Comparison of ENCODE assay signal across 8 cellular contexts in the genomic region with DNA sequence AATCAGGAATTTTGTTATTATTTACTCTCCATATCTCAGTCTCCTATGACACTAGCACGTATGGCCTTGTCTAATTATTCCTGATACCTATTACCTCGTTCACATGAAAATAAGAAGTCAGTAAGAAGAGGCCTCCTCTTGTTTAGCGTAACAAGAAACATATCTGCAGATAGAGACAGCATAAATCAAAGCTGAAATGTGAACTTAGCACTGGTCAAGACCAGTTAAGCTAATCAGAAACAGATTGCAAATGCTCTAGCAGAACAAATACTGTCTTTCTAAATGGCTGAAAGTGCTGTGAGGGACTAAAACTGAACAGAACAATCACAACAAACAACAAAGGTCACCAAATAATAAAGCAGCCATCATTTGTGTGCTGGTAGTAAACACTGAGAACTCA.
DNase-seq lines count a peak whose midpoint lies in the region; ATAC-seq and TF ChIP-seq lines count a peak whose summit lies in the region.
"Not testable (repeated sequence)": the region's sequence is repeated elsewhere in the genome, so short reads cannot be mapped to it uniquely, and the experiment has no call there.

No MANE protein-coding gene starts in this region.

- H3K36me3 ChIP-seq in OCI-LY1 (ENCODE audit: insufficient read depth, low read length) = not testable (repeated sequence)

- H4K20me1 ChIP-seq in OCI-LY1 (ENCODE audit: insufficient read depth, low read length) = not testable (repeated sequence)

- DNase-seq in AG08395 (ENCODE audit: low spot score) (peak; percentile 1), HFF-Myc (ENCODE audit: extremely low read depth, low read depth) (peak; percentile 11), fibroblast of gingiva (ENCODE audit: low read depth) (peak; percentile 60)
- DNase-seq in WTC11 (ENCODE audit: low spot score); MCF 10A (ENCODE audit: unreplicated experiment); immature natural killer cell; osteocyte (ENCODE audit: extremely low spot score, unreplicated experiment): not testable (repeated sequence)

- peak overlapping the region; percentile 78 for H3K27ac Mint-ChIP-seq in WTC11
- peak overlapping the region; percentile 70 for H3K27ac Mint-ChIP-seq in MCF 10A (ENCODE audit: low read depth, unreplicated experiment)
- H3K27ac Mint-ChIP-seq in immature natural killer cell = peak overlapping the region in 5 of 6 donors; percentile 17 to 71 (median 51)
- peak overlapping the region; percentile 72 for H3K27ac Mint-ChIP-seq in osteocyte (ENCODE audit: unreplicated experiment)

- not testable (repeated sequence) for H3K27me3 Mint-ChIP-seq in WTC11 (ENCODE audit: low read depth); MCF 10A (ENCODE audit: insufficient read depth, unreplicated experiment); immature natural killer cell (ENCODE audit: low read depth in 3 of 3); osteocyte (ENCODE audit: unreplicated experiment)

- not testable (repeated sequence) for H2AFZ ChIP-seq in OCI-LY1 (ENCODE audit: low read length)

- BruUV-seq in MCF 10A (replicated peaks; lab: Mats Ljungman, UMichigan) = not testable (repeated sequence)

- H3K9me3 ChIP-seq in OCI-LY1 (ENCODE audit: low read length) = not testable (repeated sequence)

- ATAC-seq in WTC11 = not testable (repeated sequence)

- H3K27me3 ChIP-seq in OCI-LY1 (ENCODE audit: insufficient read depth, low read length) = not testable (repeated sequence)

- H3F3A ChIP-seq in OCI-LY1 (ENCODE audit: insufficient read depth, low read length) = not testable (repeated sequence)

- POLR2A ChIA-PET in WTC11 (lab: Charles Lee) = not testable (repeated sequence)
- POLR2A ChIA-PET in MCF 10A (lab: Yijun Ruan, JAX) = interaction anchor here (0.6 kb wide), 1 partner anchor 335 kb away, joined by 3 read pairs; a partner anchor contains a TSS

- H3K9ac ChIP-seq in OCI-LY1 (ENCODE audit: low read length) = not testable (repeated sequence)

- H3K4me3 ChIP-seq in HFF-Myc (replicated peaks; ENCODE audit: low read depth, low read length); OCI-LY1 (ENCODE audit: low read depth, low read length, poor library complexity, severe bottlenecking): not testable (repeated sequence)

- H3K4me2 ChIP-seq in OCI-LY1 (ENCODE audit: low read length) = not testable (repeated sequence)

- CTCF ChIA-PET in WTC11 (lab: Charles Lee); MCF 10A (lab: Yijun Ruan, JAX): not testable (repeated sequence)

- H3K27ac ChIP-seq in OCI-LY1 (ENCODE audit: low read depth, low read length, poor library complexity, severe bottlenecking) = peak overlapping the region; percentile 70

- not testable (repeated sequence) for H3K9me2 ChIP-seq in OCI-LY1 (ENCODE audit: low read depth, low read length)

- H3K9me3 Mint-ChIP-seq in WTC11; MCF 10A (ENCODE audit: unreplicated experiment); immature natural killer cell; osteocyte (ENCODE audit: unreplicated experiment): not testable (repeated sequence)

- TF ChIP-seq CTCF in HFF-Myc (IDR thresholded peaks at IDR 0.05; ENCODE audit: low read depth, low read length, missing control alignments); OCI-LY1 (IDR thresholded peaks at IDR 0.05; ENCODE audit: low read length); WTC11 (IDR thresholded peaks at IDR 0.05); MCF 10A (IDR thresholded peaks at IDR 0.05; ENCODE audit: unreplicated experiment); osteocyte (IDR thresholded peaks at IDR 0.05): not testable (repeated sequence)

- H3K4me3 Mint-ChIP-seq in WTC11; MCF 10A (ENCODE audit: unreplicated experiment); immature natural killer cell; osteocyte (ENCODE audit: unreplicated experiment): not testable (repeated sequence)

- intact Hi-C loops in MCF 10A (cut with micrococcal nuclease) = loop anchor here (5.0 kb wide), 1 partner anchor 338 kb away; no protein-coding TSS in a partner anchor

- peaks cover 33% of the 10 kb centered on the region for H3K4me1 ChIP-seq in OCI-LY1 (ENCODE audit: insufficient read depth, low read length, severe bottlenecking)

- peaks cover 10% of the 10 kb centered on the region for H3K4me1 Mint-ChIP-seq in WTC11
- H3K4me1 Mint-ChIP-seq in MCF 10A (ENCODE audit: insufficient read depth, unreplicated experiment); immature natural killer cell: not testable (repeated sequence)
- peaks cover 19% of the 10 kb centered on the region for H3K4me1 Mint-ChIP-seq in osteocyte (ENCODE audit: unreplicated experiment)

- H3K36me3 Mint-ChIP-seq in WTC11; MCF 10A (ENCODE audit: insufficient read depth, unreplicated experiment); immature natural killer cell; osteocyte (ENCODE audit: unreplicated experiment): not testable (repeated sequence)

- H3K79me2 ChIP-seq in OCI-LY1 (ENCODE audit: insufficient read depth, low read length) = not testable (repeated sequence)
